In the genomic region with DNA sequence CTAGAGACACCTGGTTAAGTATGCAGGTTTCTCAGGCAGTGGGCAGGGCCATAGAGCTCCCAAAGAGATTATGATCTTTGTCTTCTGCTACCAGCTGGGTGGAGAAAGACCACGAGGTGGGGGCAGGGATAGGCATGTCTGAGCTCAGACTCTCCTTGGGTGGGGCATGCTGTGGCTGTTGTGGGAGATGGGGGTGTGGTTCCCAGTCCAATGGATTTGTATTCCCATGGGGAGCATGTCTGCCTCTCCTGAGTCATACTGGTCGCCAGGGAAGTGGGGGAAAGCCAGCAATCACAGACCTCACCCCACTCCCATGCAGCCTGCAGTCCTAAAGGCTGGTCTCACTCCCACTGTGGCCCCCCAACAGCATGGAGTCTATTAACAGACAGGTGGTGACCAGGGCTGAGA, we compare ENCODE assay signal across 17 cellular contexts. TPM values are rescaled to one million over a fixed set of nuclear protein-coding genes. Genes with fewer than 3 reads are reported as not detected.
DNase-seq lines count a peak whose midpoint lies in the region; ATAC-seq and TF ChIP-seq lines count a peak whose summit lies in the region.
"Had no signal": no experiment of that assay in that cellular context is flagged by ENCODE, and none has a peak within 500 bp of the region (broad histone marks: within the 10 kb centered on the region; RNA-seq: fewer than 3 reads in every experiment).

No MANE protein-coding gene starts in this region.

- DNase-seq in BE2C (peak; percentile 32), LoVo (ENCODE audit: low spot score) (peak; percentile 55), colonic mucosa (peak; percentile 40), left colon (peak; percentile 53 to 62), amygdala (lab: John Stamatoyannopoulos, UW) (no peak), medulla oblongata (ENCODE audit: extremely low spot score) (no peak)
- DNase-seq: activated gamma-delta T cell treated with Interleukin-2 at 50 U/mL for 16 hours; amniotic stem cell; Calu3; NK-92 treated with Interleukin-12 subunit alpha and Interleukin-12 subunit beta, amount 100 ng/mL, for 24 hours had no signal

- intact Hi-C loops in colonic mucosa (cut with DNase I) (no loop called here), left colon (cut with DNase I, micrococcal nuclease) (no loop called here)

- H3K4me3 ChIP-seq in BE2C (ENCODE audit: low read depth, low read length) (no peak overlapping the region), colonic mucosa (no peak overlapping the region)
- H3K4me3 ChIP-seq: gastroesophageal sphincter, lung, smooth muscle cell, suprapubic skin had no signal

- H3K9ac ChIP-seq in colonic mucosa (ENCODE audit: low read depth in 2 of 2, low read length in 2 of 2), result no peak overlapping the region

- H3K27me3 ChIP-seq in BE2C (no peaks in the 10 kb centered on the region), colonic mucosa (no peaks in the 10 kb centered on the region)
- H3K27me3 ChIP-seq: gastroesophageal sphincter, suprapubic skin had no signal

- H3K9me3 ChIP-seq in BE2C (no peaks in the 10 kb centered on the region), colonic mucosa (no peaks in the 10 kb centered on the region)
- H3K9me3 ChIP-seq: gastroesophageal sphincter, suprapubic skin had no signal

- H3K4me1 ChIP-seq in BE2C (peaks cover 10% of the 10 kb centered on the region), colonic mucosa (no peaks in the 10 kb centered on the region)

- H3K27ac ChIP-seq in colonic mucosa, result no peak overlapping the region
- H3K27ac ChIP-seq: gastroesophageal sphincter, suprapubic skin had no signal

- peak; percentile 59 for ATAC-seq in left colon
- no peak for ATAC-seq in HG02884 (IDR thresholded peaks at IDR 0.05; ENCODE audit: unreplicated experiment)
- ATAC-seq in GM21515 (IDR thresholded peaks at IDR 0.05; ENCODE audit: unreplicated experiment), result no peak
- ATAC-seq: gastroesophageal sphincter; natural killer cell treated with Interleukin-12 subunit alpha and Interleukin-12 subunit beta and Interleukin-15 and Interleukin-18, amount 100 ng/mL, for 72 hours had no signal

- H3K36me3 ChIP-seq in BE2C (no peaks in the 10 kb centered on the region), colonic mucosa (no peaks in the 10 kb centered on the region)
- H3K36me3 ChIP-seq: gastroesophageal sphincter, suprapubic skin had no signal

- TF ChIP-seq CTCF in BE2C (IDR thresholded peaks at IDR 0.05; ENCODE audit: low read depth, low read length) (no peak), colonic mucosa (IDR thresholded peaks at IDR 0.05) (no peak)

RNA-seq across cellular contexts. Expression of a gene that starts 31.4 kb away (rescaled TPM):
- 278 TPM for polyA plus RNA-seq in BE2C (2012; ENCODE audit: insufficient read depth, insufficient read length, low read depth)
- total RNA-seq in colonic mucosa, result 100 to 1,000 TPM in 1 of 2 donors, 10 to 100 TPM in 1; 77.5 to 165 TPM
- 100 to 1,000 TPM; 141 to 332 TPM for total RNA-seq in left colon

Comparison
In these comparisons a context has a peak if more than half of its experiments do, and no peak if none do; other contexts are left out.
1. DNase-seq: peak in BE2C (single experiment), LoVo (single experiment), colonic mucosa (single experiment) and left colon (2 of 2); none in amygdala (0 of 56) and medulla oblongata (single experiment).